9 cellular contexts compared by ENCODE assay signal in the genomic region with DNA sequence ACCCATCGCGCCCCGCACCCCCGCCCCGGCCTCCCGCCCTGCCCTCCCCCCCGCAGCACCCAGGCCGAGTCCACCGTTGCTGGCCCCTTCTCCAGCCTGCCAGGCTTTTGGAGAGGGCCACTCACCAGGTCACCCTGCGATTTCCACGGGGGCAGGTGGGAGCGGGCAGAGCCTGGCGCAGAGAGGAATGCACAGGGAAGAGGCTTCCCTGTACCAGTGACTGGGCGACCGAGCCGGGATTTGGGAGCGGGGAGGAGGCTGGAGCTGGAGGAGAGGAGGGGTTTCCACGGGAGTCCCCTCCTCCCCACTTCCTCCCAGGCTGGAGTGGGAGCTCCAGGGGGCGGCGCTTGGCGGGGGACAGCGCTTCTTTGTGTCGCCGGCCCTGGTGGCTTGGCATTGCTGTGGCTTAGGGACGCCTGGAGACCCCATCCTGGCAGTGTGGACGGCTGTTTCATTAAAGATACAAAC. TPM values are rescaled to one million over a fixed set of nuclear protein-coding genes. Genes with fewer than 3 reads are reported as not detected.
DNase-seq lines count a peak whose midpoint lies in the region; ATAC-seq, FAIRE-seq and TF ChIP-seq lines count a peak whose summit lies in the region.
"Had no signal": no experiment of that assay in that cellular context is flagged by ENCODE, and none has a peak within 500 bp of the region (broad histone marks: within the 10 kb centered on the region; RNA-seq: fewer than 3 reads in every experiment).

No MANE protein-coding gene starts in this region.

- H3K4me1 ChIP-seq in HUES6 (ENCODE audit: control insufficient read depth, insufficient read depth, low read length) (peaks cover 9% of the 10 kb centered on the region; the same call in 1 of the 2 replicates), heart left ventricle (peaks cover 5 to 39% (median 16%) of the 10 kb centered on the region in 12 donors), osteoblast (ENCODE audit: insufficient read depth, low read length) (peaks cover 25% of the 10 kb centered on the region)

- peak in 1 of 2 donors; percentile 42 for TF ChIP-seq POLR2A in heart left ventricle (IDR thresholded peaks at IDR 0.05)

- peaks cover 2% of the 10 kb centered on the region for H3K36me3 Mint-ChIP-seq in activated naive CD8-positive, alpha-beta T cell treated with anti-CD3 and anti-CD28 coated beads, Interleukin-2, amount 50 U/mL, for 24 hours (ENCODE audit: low read depth)

- peaks cover 16% of the 10 kb centered on the region for H4K20me1 ChIP-seq in osteoblast (ENCODE audit: insufficient read depth, low read length)

- no peaks in the 10 kb centered on the region for H3K9me3 Mint-ChIP-seq in activated naive CD8-positive, alpha-beta T cell treated with anti-CD3 and anti-CD28 coated beads, Interleukin-2, amount 50 U/mL, for 24 hours

- DNase-seq in AG08396 (ENCODE audit: low spot score) (peak; percentile 77), heart left ventricle (peak; percentile 81 to 91 (median 87)), osteoblast (ENCODE audit: insufficient read length, low spot score, missing footprints) (peak; percentile 96), RCC 7860 (ENCODE audit: low spot score) (no peak)
- no peak for DNase-seq in activated naive CD8-positive, alpha-beta T cell treated with anti-CD3 and anti-CD28 coated beads, Interleukin-2, amount 50 U/mL, for 24 hours
- DNase-seq in activated CD4-positive, CD25-positive, alpha-beta regulatory T cell (lab: John Stamatoyannopoulos, UW), result no peak

- H3K9me3 ChIP-seq in HUES6 (ENCODE audit: control insufficient read depth, insufficient read depth, low read depth, low read length), result no peaks in the 10 kb centered on the region
- H3K9me3 ChIP-seq in heart left ventricle, result no peaks in the 10 kb centered on the region
- H3K9me3 ChIP-seq in osteoblast (ENCODE audit: low read depth, low read length), result no peaks in the 10 kb centered on the region

- H3K4me3 Mint-ChIP-seq in activated naive CD8-positive, alpha-beta T cell treated with anti-CD3 and anti-CD28 coated beads, Interleukin-2, amount 50 U/mL, for 24 hours, result peak overlapping the region; percentile 54

- 0 to 2% (median 1%) methylated on average over 13 to 26 of the region's 26 CpGs for WGBS in heart left ventricle, 4 donors

- peak overlapping the region; percentile 9 for H3K9ac ChIP-seq in HUES6 (ENCODE audit: low read length)

- FAIRE-seq in RCC 7860 (lab: Jason Lieb, UNC), result no peak

- H3K4me2 ChIP-seq in osteoblast (ENCODE audit: insufficient read depth, low read length), result peak overlapping the region; percentile 90

- H3K27ac Mint-ChIP-seq in activated naive CD8-positive, alpha-beta T cell treated with anti-CD3 and anti-CD28 coated beads, Interleukin-2, amount 50 U/mL, for 24 hours, result no peak overlapping the region

- peak overlapping the region; percentile 79 for H3K4me3 ChIP-seq in HUES6 (ENCODE audit: low read depth, low read length)
- H3K4me3 ChIP-seq in heart left ventricle, result peak overlapping the region; percentile 49 to 89 (median 70)
- peak overlapping the region; percentile 81 for H3K4me3 ChIP-seq in osteoblast (ENCODE audit: insufficient read depth, low read length)

- peak overlapping the region; percentile 86 for H2AFZ ChIP-seq in osteoblast (ENCODE audit: low read length)

- intact Hi-C loops in heart left ventricle (cut with DNase I), result loop anchor here in 4 of 10 donors (1.0 to 10.0 kb wide), 3 partner anchors 18 to 122 kb away; a partner anchor contains a TSS

- no peaks in the 10 kb centered on the region for H3K36me3 ChIP-seq in HUES6 (ENCODE audit: control insufficient read depth, insufficient read depth, low read length)
- no peaks in the 10 kb centered on the region for H3K36me3 ChIP-seq in heart left ventricle
- no peaks in the 10 kb centered on the region for H3K36me3 ChIP-seq in osteoblast (ENCODE audit: insufficient read depth, low read length)

- peaks cover 3% of the 10 kb centered on the region; the same call in 1 of the 2 replicates for H3K27me3 ChIP-seq in HUES6 (ENCODE audit: control insufficient read depth, insufficient read depth, low read length)
- peaks cover 0 to 15% (median 0%) of the 10 kb centered on the region in 9 donors for H3K27me3 ChIP-seq in heart left ventricle
- H3K27me3 ChIP-seq in osteoblast (ENCODE audit: insufficient read depth, low read length), result no peaks in the 10 kb centered on the region

- H3K79me2 ChIP-seq in osteoblast (ENCODE audit: insufficient read depth, low read length), result peaks cover 58% of the 10 kb centered on the region

- peaks cover 33% of the 10 kb centered on the region for H3K27me3 Mint-ChIP-seq in activated naive CD8-positive, alpha-beta T cell treated with anti-CD3 and anti-CD28 coated beads, Interleukin-2, amount 50 U/mL, for 24 hours

- no peak for TF ChIP-seq CTCF in heart left ventricle (IDR thresholded peaks at IDR 0.05)
- TF ChIP-seq CTCF in osteoblast (IDR thresholded peaks at IDR 0.05; ENCODE audit: extremely low read depth, low read depth, low read length), result no peak

- peaks cover 16% of the 10 kb centered on the region for H3K4me1 Mint-ChIP-seq in activated naive CD8-positive, alpha-beta T cell treated with anti-CD3 and anti-CD28 coated beads, Interleukin-2, amount 50 U/mL, for 24 hours

- ATAC-seq in activated naive CD8-positive, alpha-beta T cell treated with anti-CD3 and anti-CD28 coated beads, Interleukin-2, amount 50 U/mL, for 24 hours, result no peak
- peak; percentile 72 to 91 (median 88) for ATAC-seq in heart left ventricle
- no peak for ATAC-seq in HG02763 (IDR thresholded peaks at IDR 0.05; ENCODE audit: unreplicated experiment)

- H3K27ac ChIP-seq in HUES6 (ENCODE audit: low read depth, low read length) (no peak overlapping the region; the same call in 1 of the 2 replicates), heart left ventricle (peak overlapping the region; percentile 57 to 92 (median 82)), osteoblast (ENCODE audit: low read depth, low read length) (peak overlapping the region; percentile 48)

RNA-seq across cellular contexts. Expression of a gene that starts 19.3 kb away (rescaled TPM):
- total RNA-seq in heart left ventricle (10 to 100 TPM; 31.4 to 71.1 (median 58.0) TPM), osteoblast (57.2 and 77.1 TPM in 2 replicates)
- polyA plus RNA-seq in heart left ventricle, result 10 to 100 TPM; 16.9 to 17.6 TPM

RNA-seq across cellular contexts. Expression of a gene that starts 52.4 kb away (rescaled TPM):
- total RNA-seq in heart left ventricle (not detected), osteoblast (not detected in 2 replicates)
- not detected for polyA plus RNA-seq in heart left ventricle
- total RNA-seq: activated CD8-positive, alpha-beta memory T cell treated with anti-CD3 and anti-CD28 coated beads for 36 hours had no signal

Comparison
In these comparisons a context has a peak if more than half of its experiments do, and no peak if none do; other contexts are left out.
1. DNase-seq: peak in AG08396 (single experiment), heart left ventricle (5 of 5) and osteoblast (single experiment); none in activated naive CD8-positive, alpha-beta T cell treated with anti-CD3 and anti-CD28 coated beads, Interleukin-2, amount 50 U/mL, for 24 hours (single experiment), activated CD4-positive, CD25-positive, alpha-beta regulatory T cell (0 of 4) and RCC 7860 (single experiment).
2. ATAC-seq: peak in heart left ventricle (4 of 4); none in activated naive CD8-positive, alpha-beta T cell treated with anti-CD3 and anti-CD28 coated beads, Interleukin-2, amount 50 U/mL, for 24 hours (single experiment) and HG02763 (single experiment).
3. Peak in every context shown above with its lines, with median percentiles within 50 percentile points of each other: H3K4me3 ChIP-seq.